20 cellular contexts compared by ENCODE assay signal in genomic region chr6:47256361-47256760, GRCh38. TPM values are rescaled to one million over a fixed set of nuclear protein-coding genes. Genes with fewer than 3 reads are reported as not detected.
DNase-seq lines count a peak whose midpoint lies in the region; ATAC-seq and TF ChIP-seq lines count a peak whose summit lies in the region.
"Had no signal": no experiment of that assay in that cellular context is flagged by ENCODE, and none has a peak within 500 bp of the region (broad histone marks: within the 10 kb centered on the region; RNA-seq: fewer than 3 reads in every experiment).

No MANE protein-coding gene starts in this region.

- peaks cover 3% of the 10 kb centered on the region for H3K27me3 Mint-ChIP-seq in activated naive CD8-positive, alpha-beta T cell treated with anti-CD3 and anti-CD28 coated beads, Interleukin-2, amount 50 U/mL, for 24 hours

- H3K27ac ChIP-seq in psoas muscle: no peak overlapping the region
- H3K27ac ChIP-seq: A549; BLaER1 treated with 17β-estradiol and CSF1 and Interleukin-3, amounts not matched to agents 10 nM and 100 nM had no signal

- no peak for ATAC-seq in psoas muscle
- ATAC-seq in activated naive CD8-positive, alpha-beta T cell treated with anti-CD3 and anti-CD28 coated beads, Interleukin-2, amount 50 U/mL, for 24 hours: no peak
- ATAC-seq: A549 had no signal

- no peaks in the 10 kb centered on the region for H3K36me3 ChIP-seq in psoas muscle (ENCODE audit: insufficient read depth in 1 of 2, low read depth in 1 of 2)

- H3K4me1 Mint-ChIP-seq in activated naive CD8-positive, alpha-beta T cell treated with anti-CD3 and anti-CD28 coated beads, Interleukin-2, amount 50 U/mL, for 24 hours: peaks cover 13% of the 10 kb centered on the region
- H3K4me1 Mint-ChIP-seq: CD8-positive, alpha-beta memory T cell had no signal

- 90% methylated on average over 1 of the region's 1 CpG for WGBS in psoas muscle, 3 donors

- H3K4me3 ChIP-seq in psoas muscle: no peak overlapping the region
- H3K4me3 ChIP-seq: A549; BLaER1 treated with 17β-estradiol and CSF1 and Interleukin-3, amounts not matched to agents 10 nM and 100 nM had no signal

- H3K4me1 ChIP-seq in psoas muscle: no peaks in the 10 kb centered on the region
- H3K4me1 ChIP-seq: A549 had no signal

- TF ChIP-seq CTCF in psoas muscle (IDR thresholded peaks at IDR 0.05): no peak

- no peaks in the 10 kb centered on the region for H3K9me3 ChIP-seq in psoas muscle
- H3K9me3 ChIP-seq: A549 had no signal

- intact Hi-C loops in psoas muscle (cut with DNase I): no loop called here

- H3K9me3 Mint-ChIP-seq in activated naive CD8-positive, alpha-beta T cell treated with anti-CD3 and anti-CD28 coated beads, Interleukin-2, amount 50 U/mL, for 24 hours: no peaks in the 10 kb centered on the region
- H3K9me3 Mint-ChIP-seq: CD8-positive, alpha-beta memory T cell had no signal

- no peak overlapping the region for H3K4me3 Mint-ChIP-seq in activated naive CD8-positive, alpha-beta T cell treated with anti-CD3 and anti-CD28 coated beads, Interleukin-2, amount 50 U/mL, for 24 hours
- H3K4me3 Mint-ChIP-seq: CD8-positive, alpha-beta memory T cell had no signal

- H3K27me3 ChIP-seq in psoas muscle (ENCODE audit: insufficient read depth in 3 of 3, low read length in 2 of 3): no peaks in the 10 kb centered on the region
- H3K27me3 ChIP-seq: BLaER1 treated with 17β-estradiol and CSF1 and Interleukin-3, amounts not matched to agents 10 nM and 100 nM had no signal

- no peaks in the 10 kb centered on the region for H3K36me3 Mint-ChIP-seq in activated naive CD8-positive, alpha-beta T cell treated with anti-CD3 and anti-CD28 coated beads, Interleukin-2, amount 50 U/mL, for 24 hours (ENCODE audit: low read depth)
- H3K36me3 Mint-ChIP-seq: CD8-positive, alpha-beta memory T cell had no signal

- peak; percentile 33 for DNase-seq in EH (ENCODE audit: low read depth)
- peak; percentile 41 for DNase-seq in NCI-H226
- DNase-seq in astrocyte of the hippocampus (ENCODE audit: low read depth, low spot score): peak; percentile 39
- DNase-seq in iris pigment epithelial cell (ENCODE audit: low read depth): peak; percentile 27
- DNase-seq in psoas muscle: no peak
- no peak for DNase-seq in activated naive CD8-positive, alpha-beta T cell treated with anti-CD3 and anti-CD28 coated beads, Interleukin-2, amount 50 U/mL, for 24 hours
- DNase-seq in HPDE6-E6E7 (ENCODE audit: extremely low spot score): no peak
- no peak for DNase-seq in NCI-H2171 (lab: John Stamatoyannopoulos, UW)
- DNase-seq: CD8-positive, alpha-beta memory T cell; DMS79; KG1; NCI-H1048; NCI-H1436 treated with DMSO at 0.1 percent for 48 hours; NCI-H2029 treated with DMSO at 0.1 percent for 48 hours; NCI-H774; OCI-M1; RPMI8226; SIG-M5 had no signal

- H3K27ac Mint-ChIP-seq in activated naive CD8-positive, alpha-beta T cell treated with anti-CD3 and anti-CD28 coated beads, Interleukin-2, amount 50 U/mL, for 24 hours: no peak overlapping the region
- H3K27ac Mint-ChIP-seq: CD8-positive, alpha-beta memory T cell had no signal

RNA-seq across cellular contexts. Expression of gene TNFRSF21, which starts 53.3 kb away (rescaled TPM):
- 10 to 100 TPM in 2 of 4 donors, 1 to 10 TPM in 2; 4.3 to 22.3 (median 8.9) TPM for total RNA-seq in psoas muscle
- 1 to 10 TPM; 2.7 to 7.3 (median 3.0) TPM for polyA plus RNA-seq in psoas muscle

Comparison
In these comparisons a context has a peak if more than half of its experiments do, and no peak if none do; other contexts are left out.
1. DNase-seq: peak in EH (single experiment), NCI-H226 (single experiment), astrocyte of the hippocampus (single experiment) and iris pigment epithelial cell (single experiment); none in psoas muscle (0 of 2), activated naive CD8-positive, alpha-beta T cell treated with anti-CD3 and anti-CD28 coated beads, Interleukin-2, amount 50 U/mL, for 24 hours (single experiment), HPDE6-E6E7 (single experiment) and NCI-H2171 (single experiment).